ENCODE assay signal across 1 cellular context in genomic region chr19:51798958-51799310, GRCh38.
A peak's percentile ranks its signal among the peaks of the same experiment; 100 is the strongest.
TF ChIP-seq lines count a peak whose summit lies in the region.

No MANE protein-coding gene starts in this region.

TF ChIP-seq in K562, 482 proteins besides CTCF, POLR2A, EP300 and RAD21:
- TF ChIP-seq CHD1 (IDR thresholded peaks at IDR 0.05; ENCODE audit: low read length) (no peak), NR2C1 (IDR thresholded peaks at IDR 0.05) (no peak), NR2C1 (tag; IDR thresholded peaks at IDR 0.05) (peak; percentile 36; the same call in 1 of the 2 replicates), CAMTA2 (CRISPR knock-in tag; conservative IDR thresholded peaks at IDR 0.05) (0 out of 2 replicates have a peak, but pooled peaks have one; percentile 8), MLLT1 (IDR thresholded peaks at IDR 0.05) (peak in 1 of 2 experiments; percentile 45; a peak in 1 of 4 replicates), DIDO1 (tag; IDR thresholded peaks at IDR 0.05; ENCODE audit: low read depth) (0 out of 2 replicates have a peak, but pooled peaks have one; percentile 22), ZNF75A (CRISPR knock-in tag; IDR thresholded peaks at IDR 0.05) (no peak), PRMT5 (CRISPR knock-in tag; IDR thresholded peaks at IDR 0.05) (no peak), MEF2D (tag; conservative IDR thresholded peaks at IDR 0.05; ENCODE audit: low read depth) (0 out of 2 replicates have a peak, but pooled peaks have one; percentile 10), PHB2 (IDR thresholded peaks at IDR 0.05; ENCODE audit: low read depth) (no peak), CBX8 (IDR thresholded peaks at IDR 0.05; ENCODE audit: borderline replicate concordance, extremely low read depth, low read depth, low read length, poor library complexity, severe bottlenecking) (no peak), MBD1 (CRISPR knock-in tag; IDR thresholded peaks at IDR 0.05) (peak; percentile 36; the same call in 1 of the 2 replicates), DACH1 (IDR thresholded peaks at IDR 0.05; ENCODE audit: partially characterized antibody) (no peak), ZNF586 (CRISPR knock-in tag; conservative IDR thresholded peaks at IDR 0.05) (no peak), TAF1 (IDR thresholded peaks at IDR 0.05; ENCODE audit: control insufficient read depth, extremely low read depth, insufficient read depth, low read length, severe bottlenecking) (no peak), AFF4 (CRISPR knock-in tag; IDR thresholded peaks at IDR 0.05) (no peak), MXI1 (IDR thresholded peaks at IDR 0.05; ENCODE audit: low read depth, low read length) (no peak), CBX2 (IDR thresholded peaks at IDR 0.05; ENCODE audit: insufficient read depth, low read length, poor library complexity, severe bottlenecking) (no peak), CUX1 (CRISPR knock-in tag; IDR thresholded peaks at IDR 0.05) (0 out of 2 replicates have a peak, but pooled peaks have one; percentile 10), RBM15 (IDR thresholded peaks at IDR 0.05; ENCODE audit: insufficient read depth, low read length) (no peak), TAF7 (tag; IDR thresholded peaks at IDR 0.05) (0 out of 2 replicates have a peak, but pooled peaks have one; percentile 3), ATF1 (CRISPR knock-in tag; IDR thresholded peaks at IDR 0.05) (no peak), ATF1 (tag; IDR thresholded peaks at IDR 0.05) (no peak), ZNF830 (CRISPR knock-in tag; IDR thresholded peaks at IDR 0.05) (0 out of 2 replicates have a peak, but pooled peaks have one; percentile 26), ZNF395 (CRISPR knock-in tag; IDR thresholded peaks at IDR 0.05) (0 out of 2 replicates have a peak, but pooled peaks have one; percentile 39), ZBTB2 (IDR thresholded peaks at IDR 0.05) (no peak), MAFG (tag; conservative IDR thresholded peaks at IDR 0.05) (no peak), SMARCA5 (IDR thresholded peaks at IDR 0.05) (peak; percentile 26; the same call in 1 of the 2 replicates), NFATC3 (IDR thresholded peaks at IDR 0.05) (no peak)
TF ChIP-seq in K562: peak in this region for 11.
